ENCODE assay signal across 8 cellular contexts in genomic region chr11:96464695-96465307, GRCh38.
DNase-seq lines count a peak whose midpoint lies in the region; ATAC-seq and TF ChIP-seq lines count a peak whose summit lies in the region.

No MANE protein-coding gene starts in this region.

- H3K4me3 Mint-ChIP-seq in HFFc6, result peak overlapping the region; percentile 79
- H3K4me3 Mint-ChIP-seq in effector memory CD8-positive, alpha-beta T cell, result peak overlapping the region in 1 of 2 donors; percentile 61
- H3K4me3 Mint-ChIP-seq in memory B cell, result peak overlapping the region; percentile 14

- H3K36me3 Mint-ChIP-seq in HFFc6 (ENCODE audit: low read depth) (no peaks in the 10 kb centered on the region), memory B cell (no peaks in the 10 kb centered on the region)
- no peaks in the 10 kb centered on the region for H3K36me3 Mint-ChIP-seq in effector memory CD8-positive, alpha-beta T cell (ENCODE audit: insufficient read depth)

- H3K9me2 ChIP-seq in MM.1S (replicated peaks; ENCODE audit: insufficient read depth, low read length), result no peaks in the 10 kb centered on the region

- CTCF ChIA-PET in AG04450 (lab: Charles Lee), result interaction anchor here (0.5 to 3.6 kb wide), 34 partner anchors 8 to 1914 kb away, joined by 3 to 38 read pairs (median 4); no protein-coding TSS in a partner anchor

- peaks cover 3% of the 10 kb centered on the region; the same call in 1 of the 2 replicates for H3F3A ChIP-seq in MM.1S (ENCODE audit: insufficient read depth, low read length)

- H3K4me1 ChIP-seq in MM.1S (ENCODE audit: low read length), result no peaks in the 10 kb centered on the region

- H3K27me3 Mint-ChIP-seq in HFFc6 (ENCODE audit: insufficient read depth) (peaks cover 2% of the 10 kb centered on the region; the same call in 1 of the 2 replicates), memory B cell (no peaks in the 10 kb centered on the region)
- peaks cover 9 to 14% of the 10 kb centered on the region in 2 donors for H3K27me3 Mint-ChIP-seq in effector memory CD8-positive, alpha-beta T cell

- H3K4me1 Mint-ChIP-seq in HFFc6 (ENCODE audit: low read depth) (no peaks in the 10 kb centered on the region), memory B cell (no peaks in the 10 kb centered on the region)
- no peaks in the 10 kb centered on the region for H3K4me1 Mint-ChIP-seq in effector memory CD8-positive, alpha-beta T cell (ENCODE audit: low read depth in 2 of 2)

- TF ChIP-seq CTCF in AG04450 (IDR thresholded peaks at IDR 0.05; ENCODE audit: low read depth, low read length), result peak; percentile 75
- peak; percentile 75 for TF ChIP-seq CTCF in GM12872 (IDR thresholded peaks at IDR 0.05; ENCODE audit: insufficient read depth, low read depth, low read length)
- peak; percentile 91 for TF ChIP-seq CTCF in HFFc6 (IDR thresholded peaks at IDR 0.05)
- peak; percentile 70 for TF ChIP-seq CTCF in MM.1S (IDR thresholded peaks at IDR 0.05; ENCODE audit: low read length)

- peak; percentile 36 for DNase-seq in AG04450 (ENCODE audit: low read depth, low spot score)
- peak; percentile 70 for DNase-seq in HFFc6
- DNase-seq in MM.1S, result peak; percentile 82
- peak; percentile 91 for DNase-seq in RKO (ENCODE audit: low spot score)
- peak in 1 of 3 experiments; percentile 2 for DNase-seq in effector memory CD8-positive, alpha-beta T cell
- peak in 1 of 2 donors; percentile 36 for DNase-seq in memory B cell (ENCODE audit: low spot score in 2 of 2)

- H4K20me1 ChIP-seq in MM.1S (ENCODE audit: insufficient read depth, low read length), result no peaks in the 10 kb centered on the region

- no peak overlapping the region for H3K9ac ChIP-seq in MM.1S (ENCODE audit: low read length)

- H3K4me3 ChIP-seq in AG04450 (ENCODE audit: low read depth, low read length) (no peak overlapping the region), MM.1S (ENCODE audit: low read length) (peak overlapping the region; percentile 52)

- H3K27ac ChIP-seq in AG04450 (ENCODE audit: low read depth, low read length), result no peak overlapping the region
- H3K27ac ChIP-seq in MM.1S (ENCODE audit: low read length), result no peak overlapping the region

- POLR2A ChIA-PET in AG04450 (lab: Yijun Ruan, JAX), result no interaction called here

- peak overlapping the region; percentile 76 for H3K4me2 ChIP-seq in MM.1S (ENCODE audit: low read depth, low read length)

- H3K79me2 ChIP-seq in MM.1S (ENCODE audit: low read length), result no peaks in the 10 kb centered on the region

- H3K9me3 Mint-ChIP-seq in HFFc6 (no peaks in the 10 kb centered on the region), memory B cell (no peaks in the 10 kb centered on the region)
- H3K9me3 Mint-ChIP-seq in effector memory CD8-positive, alpha-beta T cell, result no peaks in the 10 kb centered on the region

- H3K27me3 ChIP-seq in AG04450 (ENCODE audit: control insufficient read depth, insufficient read depth, low read length) (no peaks in the 10 kb centered on the region), MM.1S (replicated peaks; ENCODE audit: insufficient read depth, low read length) (no peaks in the 10 kb centered on the region)

- peak overlapping the region; percentile 80 for H2AFZ ChIP-seq in MM.1S (ENCODE audit: low read length)

- no peaks in the 10 kb centered on the region for H3K36me3 ChIP-seq in MM.1S (replicated peaks; ENCODE audit: insufficient read depth, low read length)

- H3K9me3 ChIP-seq in AG04450 (ENCODE audit: control insufficient read depth, insufficient read depth, low read length) (no peaks in the 10 kb centered on the region), MM.1S (replicated peaks; ENCODE audit: insufficient read depth, low read length) (no peaks in the 10 kb centered on the region)

- peak; percentile 84 for ATAC-seq in effector memory CD8-positive, alpha-beta T cell (replicated peaks)
- peak; percentile 81 for ATAC-seq in memory B cell (ENCODE audit: low read depth)
- no peak for ATAC-seq in GM21737 (IDR thresholded peaks at IDR 0.05; ENCODE audit: unreplicated experiment)

- H3K27ac Mint-ChIP-seq in HFFc6 (no peak overlapping the region), memory B cell (no peak overlapping the region)
- no peak overlapping the region for H3K27ac Mint-ChIP-seq in effector memory CD8-positive, alpha-beta T cell
